Comparison of ENCODE assay signal across 29 cellular contexts in genomic region chr2:2719781-2720180, GRCh38.
"Had no signal": no experiment of that assay in that cellular context is flagged by ENCODE, and none has a peak within 500 bp of the region (broad histone marks: within the 10 kb centered on the region; RNA-seq: fewer than 3 reads in every experiment).

No MANE protein-coding gene starts in this region.

- H3K4me1 Mint-ChIP-seq: activated B cell treated with CpG ODN at 0.5 μM for 24 hours; activated T-helper 17 cell treated with anti-CD3 and anti-CD28 coated beads, Interleukin-2, amount 50 U/mL, for 72 hours; endodermal cell; T-cell had no signal

- H3K4me3 ChIP-seq: colonic mucosa, heart right ventricle had no signal

- H3K9me3 Mint-ChIP-seq: activated B cell treated with CpG ODN at 0.5 μM for 24 hours; activated CD8-positive, alpha-beta T cell treated with anti-CD3 and anti-CD28 coated beads for 36 hours; activated T-cell treated with anti-CD3 and anti-CD28 coated beads, Interleukin-2, amount 50 U/mL, for 4 hours; activated T-helper 17 cell treated with anti-CD3 and anti-CD28 coated beads, Interleukin-2, amount 50 U/mL, for 72 hours; endodermal cell; T-cell; T-helper 1 cell treated with Interleukin-12 subunit alpha and Interleukin-12 subunit beta and Interleukin-4 antibody, amounts not matched to agents 30 μg/mL and 1 μg/mL, for 36 hours had no signal

- H3K4me3 Mint-ChIP-seq: activated B cell treated with CpG ODN at 0.5 μM for 24 hours; activated CD8-positive, alpha-beta T cell treated with anti-CD3 and anti-CD28 coated beads for 36 hours; activated naive CD8-positive, alpha-beta T cell; activated T-cell treated with anti-CD3 and anti-CD28 coated beads, Interleukin-2, amount 50 U/mL, for 4 hours; activated T-helper 17 cell treated with anti-CD3 and anti-CD28 coated beads, Interleukin-2, amount 50 U/mL, for 72 hours; endodermal cell; T-cell; T-helper 1 cell treated with Interleukin-12 subunit alpha and Interleukin-12 subunit beta and Interleukin-4 antibody, amounts not matched to agents 30 μg/mL and 1 μg/mL, for 36 hours had no signal

- ATAC-seq: activated CD4-positive, CD25-positive, alpha-beta regulatory T cell treated with anti-CD3 and anti-CD28 coated beads, Interleukin-2, amount 50 U/mL, for 24 hours; activated CD8-positive, alpha-beta T cell treated with anti-CD3 and anti-CD28 coated beads for 36 hours; activated T-cell treated with anti-CD3 and anti-CD28 coated beads, Interleukin-2, amount 50 U/mL, for 4 hours; activated T-helper 17 cell treated with anti-CD3 and anti-CD28 coated beads, Interleukin-2, amount 50 U/mL, for 72 hours; esophagus mucosa; heart right ventricle; T-cell had no signal

- H3K27me3 ChIP-seq: colonic mucosa had no signal

- H3K27ac Mint-ChIP-seq: activated B cell treated with CpG ODN at 0.5 μM for 24 hours; activated CD8-positive, alpha-beta T cell treated with anti-CD3 and anti-CD28 coated beads for 36 hours; activated naive CD8-positive, alpha-beta T cell; activated T-helper 17 cell treated with anti-CD3 and anti-CD28 coated beads, Interleukin-2, amount 50 U/mL, for 72 hours; endodermal cell; T-cell; T-helper 1 cell treated with Interleukin-12 subunit alpha and Interleukin-12 subunit beta and Interleukin-4 antibody, amounts not matched to agents 30 μg/mL and 1 μg/mL, for 36 hours had no signal

- DNase-seq: activated B cell treated with CpG ODN at 0.5 μM for 24 hours; activated CD4-positive, alpha-beta T cell treated with anti-CD3 and anti-CD28 coated beads for 48 hours; activated CD4-positive, alpha-beta T cell treated with anti-CD3 and anti-CD28 coated beads, Interleukin-2, amount 50 U/mL, for 1 hour; activated CD4-positive, alpha-beta T cell treated with anti-CD3 and anti-CD28 coated beads, Interleukin-2, amount 50 U/mL, for 48 hours; activated CD8-positive, alpha-beta memory T cell treated with anti-CD3 and anti-CD28 coated beads for 24 hours; activated CD8-positive, alpha-beta T cell treated with anti-CD3 and anti-CD28 coated beads for 36 hours; activated effector memory CD4-positive, alpha-beta T cell treated with Interleukin-2 at 50 U/mL for 16 hours; activated gamma-delta T cell treated with Interleukin-2 at 50 U/mL for 16 hours; activated naive CD4-positive, alpha-beta T cell treated with anti-CD3 and anti-CD28 coated beads, Interleukin-2, amount 50 U/mL, for 16 hours; activated naive CD4-positive, alpha-beta T cell treated with Interleukin-2 at 50 U/mL for 16 hours; activated T-cell treated with anti-CD3 and anti-CD28 coated beads, Interleukin-2, amount 50 U/mL, for 4 hours; amniotic stem cell; central memory CD4-positive, alpha-beta T cell; cerebellar nuclear complex; colonic mucosa; effector CD8-positive, alpha-beta T cell; endodermal cell; foreskin fibroblast; heart right ventricle; T-cell; T-helper 9 cell; WERI-Rb-1 had no signal

- FAIRE-seq: astrocyte, frontal cortex had no signal

- H3K4me1 ChIP-seq: colonic mucosa, heart right ventricle had no signal

- H3K36me3 ChIP-seq: colonic mucosa, heart right ventricle, WERI-Rb-1 had no signal

- H3K36me3 Mint-ChIP-seq: activated naive CD8-positive, alpha-beta T cell; T-cell had no signal

- H3K27ac ChIP-seq: colonic mucosa, heart right ventricle, WERI-Rb-1 had no signal

- H3K9me3 ChIP-seq: colonic mucosa, heart right ventricle had no signal
